Comparison of ENCODE assay signal across 9 cellular contexts in genomic region chr17:38471253-38471652, GRCh38. TPM values are rescaled to one million over a fixed set of nuclear protein-coding genes. Genes with fewer than 3 reads are reported as not detected.
DNase-seq lines count a peak whose midpoint lies in the region; ATAC-seq and TF ChIP-seq lines count a peak whose summit lies in the region.
"Not testable (repeated sequence)": the region's sequence is repeated elsewhere in the genome, so short reads cannot be mapped to it uniquely, and the experiment has no call there.
"Had no signal": no experiment of that assay in that cellular context is flagged by ENCODE, and none has a peak within 500 bp of the region (broad histone marks: within the 10 kb centered on the region; RNA-seq: fewer than 3 reads in every experiment).

No MANE protein-coding gene starts in this region.

- peaks cover 46% of the 10 kb centered on the region for H3K36me3 Mint-ChIP-seq in HFFc6 (ENCODE audit: low read depth)
- peaks cover 40% of the 10 kb centered on the region for H3K36me3 Mint-ChIP-seq in WTC11
- peaks cover 34% of the 10 kb centered on the region for H3K36me3 Mint-ChIP-seq in nephron progenitor cell (ENCODE audit: low read depth)

- H3K27ac ChIP-seq in AG04450 (ENCODE audit: low read depth, low read length) = peak overlapping the region; percentile 11
- peak overlapping the region in 3 of 4 donors; percentile 21 to 72 (median 38) for H3K27ac ChIP-seq in esophagus squamous epithelium
- H3K27ac ChIP-seq in right cardiac atrium (ENCODE audit: low read length) = not testable (repeated sequence)

- WGBS in esophagus squamous epithelium, 2 donors = 47 to 51% methylated on average over 8 of the region's 8 CpGs
- 67% methylated on average over 8 of the region's 8 CpGs for WGBS in right cardiac atrium

- not testable (repeated sequence) for TF ChIP-seq CTCF in AG04450 (IDR thresholded peaks at IDR 0.05; ENCODE audit: low read depth, low read length); WTC11 (IDR thresholded peaks at IDR 0.05); nephron progenitor cell (IDR thresholded peaks at IDR 0.05)
- TF ChIP-seq CTCF in HFFc6 (IDR thresholded peaks at IDR 0.05) = peak; percentile 39; the same call in 1 of the 2 replicates
- TF ChIP-seq CTCF in choroid plexus epithelial cell (conservative IDR thresholded peaks at IDR 0.05; ENCODE audit: low read depth, low read length) = peak; percentile 33
- peak in 2 of 6 experiments; percentile 19 to 24 for TF ChIP-seq CTCF in esophagus squamous epithelium (IDR thresholded peaks at IDR 0.05)

- not testable (repeated sequence) for DNase-seq in AG04450 (ENCODE audit: low read depth, low spot score); HFFc6; WTC11 (ENCODE audit: low spot score); esophagus squamous epithelium (lab: John Stamatoyannopoulos, UW); nephron progenitor cell
- DNase-seq in OCI-M1 (lab: John Stamatoyannopoulos, UW) (peak; percentile 20), choroid plexus epithelial cell (ENCODE audit: low read depth) (peak; percentile 44), right cardiac atrium (peak in 2 of 3 donors; percentile 31 to 43)

- H3K27me3 Mint-ChIP-seq in HFFc6 (ENCODE audit: insufficient read depth) = peaks cover 12% of the 10 kb centered on the region
- H3K27me3 Mint-ChIP-seq in WTC11 (ENCODE audit: low read depth); nephron progenitor cell (ENCODE audit: low read depth, poor library complexity): not testable (repeated sequence)

- not testable (repeated sequence) for H3K4me3 ChIP-seq in AG04450 (ENCODE audit: low read depth, low read length); choroid plexus epithelial cell (ENCODE audit: low read depth, low read length); esophagus squamous epithelium; right cardiac atrium (ENCODE audit: low read length)

- H3K4me3 Mint-ChIP-seq in HFFc6 = peak overlapping the region; percentile 72
- not testable (repeated sequence) for H3K4me3 Mint-ChIP-seq in WTC11, nephron progenitor cell

- H3K4me1 ChIP-seq in esophagus squamous epithelium = peaks cover 6 to 89% (median 33%) of the 10 kb centered on the region in 3 donors
- not testable (repeated sequence) for H3K4me1 ChIP-seq in right cardiac atrium (ENCODE audit: control insufficient read depth, insufficient read depth, low read length)

- H3K4me1 Mint-ChIP-seq in HFFc6 (ENCODE audit: low read depth) = peaks cover 67% of the 10 kb centered on the region
- peaks cover 26% of the 10 kb centered on the region for H3K4me1 Mint-ChIP-seq in WTC11
- H3K4me1 Mint-ChIP-seq in nephron progenitor cell = peaks cover 37% of the 10 kb centered on the region

- ATAC-seq in WTC11 = not testable (repeated sequence)
- peak; percentile 25 to 78 for ATAC-seq in right cardiac atrium

- H3K27ac Mint-ChIP-seq in HFFc6 = peak overlapping the region; percentile 90
- H3K27ac Mint-ChIP-seq in WTC11 = peak overlapping the region; percentile 61; the same call in 1 of the 2 replicates
- peak overlapping the region; percentile 8 for H3K27ac Mint-ChIP-seq in nephron progenitor cell

- TF ChIP-seq POLR2A in esophagus squamous epithelium (IDR thresholded peaks at IDR 0.05) = not testable (repeated sequence)

- H3K36me3 ChIP-seq in esophagus squamous epithelium = peaks cover 14 to 100% (median 25%) of the 10 kb centered on the region in 3 donors

- CTCF ChIA-PET in AG04450 (lab: Charles Lee) = not testable (repeated sequence)
- CTCF ChIA-PET in WTC11 (lab: Charles Lee) = interaction anchor here (0.9 to 1.8 kb wide), 2 partner anchors 15 to 47 kb away, joined by 3 to 6 read pairs; no protein-coding TSS in a partner anchor

- H3K27me3 ChIP-seq in AG04450 (ENCODE audit: control insufficient read depth, insufficient read depth, low read length); esophagus squamous epithelium; right cardiac atrium (ENCODE audit: control insufficient read depth, insufficient read depth): not testable (repeated sequence)

- H3K9me3 Mint-ChIP-seq in HFFc6, WTC11, nephron progenitor cell: not testable (repeated sequence)

- not testable (repeated sequence) for H3K9me3 ChIP-seq in AG04450 (ENCODE audit: control insufficient read depth, insufficient read depth, low read length); esophagus squamous epithelium; right cardiac atrium (ENCODE audit: control insufficient read depth, low read length)

- POLR2A ChIA-PET in AG04450 (lab: Yijun Ruan, JAX); WTC11 (lab: Charles Lee): not testable (repeated sequence)

- intact Hi-C loops in esophagus squamous epithelium (cut with DNase I); right cardiac atrium (cut with DNase I): not testable (repeated sequence)

RNA-seq across cellular contexts. Expression of gene ARHGAP23, which starts 43.0 kb away (rescaled TPM):
- polyA plus RNA-seq in AG04450 (2011; rRNA removed) = 14.1 and 19.3 TPM in 2 replicates
- 32.3 and 33.3 TPM in 2 replicates for polyA minus RNA-seq in AG04450 (2011; rRNA and poly(A)+ RNA removed)
- 100 to 1,000 TPM; 206 to 231 (median 224) TPM for total RNA-seq in HFFc6 (2021; fragmentation: NEBNext Ultra II Directional; extraction: Animal tissue kit (Norgen Biotek cat#: 25700))
- 49.1 to 66.0 TPM (median 56.6 TPM) in 3 replicates for total RNA-seq in WTC11 (2021)
- 100 to 1,000 TPM in 2 of 4 donors, 10 to 100 TPM in 2; 75.3 to 180 (median 102) TPM for total RNA-seq in esophagus squamous epithelium
- total RNA-seq in right cardiac atrium = 10 to 100 TPM; 61.8 to 96.9 (median 77.4) TPM
- 40.7 TPM for polyA plus RNA-seq in right cardiac atrium
- total RNA-seq: CD4-positive, alpha-beta memory T cell had no signal

Comparison
In these comparisons a context has a peak if more than half of its experiments do, and no peak if none do; other contexts are left out.
1. H3K27ac Mint-ChIP-seq: peak in every context shown above with its lines; median percentile 90 in HFFc6; 61 in WTC11; 8 in nephron progenitor cell.